8 cellular contexts compared by ENCODE assay signal in the genomic region with DNA sequence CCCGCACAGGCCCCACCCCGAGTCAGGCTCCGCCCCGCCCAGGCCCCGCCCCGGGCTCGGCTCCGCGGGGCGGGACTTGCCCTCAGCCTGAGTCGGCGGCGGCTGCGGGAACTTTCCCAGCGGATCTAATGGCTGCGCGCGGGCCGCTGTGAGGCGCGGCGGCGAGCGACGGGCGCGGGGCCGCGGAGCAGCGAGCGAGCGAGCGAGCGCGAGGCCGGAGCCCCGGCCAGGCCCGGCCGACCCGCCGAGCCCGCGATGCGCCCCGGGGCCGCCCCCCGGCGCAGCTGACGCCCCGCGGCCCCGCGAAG. TPM values are rescaled to one million over a fixed set of nuclear protein-coding genes. Genes with fewer than 3 reads are reported as not detected.
A peak's percentile ranks its signal among the peaks of the same experiment; 100 is the strongest.
DNase-seq lines count a peak whose midpoint lies in the region; ATAC-seq and TF ChIP-seq lines count a peak whose summit lies in the region.

A gene with protein sequence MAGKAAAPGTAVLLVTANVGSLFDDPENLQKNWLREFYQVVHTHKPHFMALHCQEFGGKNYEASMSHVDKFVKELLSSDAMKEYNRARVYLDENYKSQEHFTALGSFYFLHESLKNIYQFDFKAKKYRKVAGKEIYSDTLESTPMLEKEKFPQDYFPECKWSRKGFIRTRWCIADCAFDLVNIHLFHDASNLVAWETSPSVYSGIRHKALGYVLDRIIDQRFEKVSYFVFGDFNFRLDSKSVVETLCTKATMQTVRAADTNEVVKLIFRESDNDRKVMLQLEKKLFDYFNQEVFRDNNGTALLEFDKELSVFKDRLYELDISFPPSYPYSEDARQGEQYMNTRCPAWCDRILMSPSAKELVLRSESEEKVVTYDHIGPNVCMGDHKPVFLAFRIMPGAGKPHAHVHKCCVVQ (plus strand): TSS at position 75 of the 308 bp plus-strand sequence. CDS start 310 bp downstream, outside the sequence.

- peak within 1 kb of the TSS; percentile 100 for H3K4me2 ChIP-seq in BLaER1

- H3K4me1 ChIP-seq in BLaER1 = peaks cover 72% of the 10 kb centered on the region

- ATAC-seq in GM21825 (IDR thresholded peaks at IDR 0.05; ENCODE audit: unreplicated experiment) (no peak), GM18858 (IDR thresholded peaks at IDR 0.05; ENCODE audit: unreplicated experiment) (no peak)
- ATAC-seq in activated CD4-positive, CD25-positive, alpha-beta regulatory T cell treated with anti-CD3 and anti-CD28 coated beads, Interleukin-2, amount 50 U/mL, for 24 hours = no peak

- H3K36me3 ChIP-seq in BLaER1 (0 out of 2 replicates have a peak, but pooled peaks cover 5% of the 10 kb centered on the region), KOPT-K1 (ENCODE audit: insufficient read depth, low read length) (no peaks in the 10 kb centered on the region)

- DNase-seq in dermis blood vessel endothelial cell (no peak), mucosa of gallbladder (ENCODE audit: low spot score) (no peak), GM10266 (ENCODE audit: extremely low spot score) (no peak)

- H3K4me3 ChIP-seq in BLaER1 = peak within 1 kb of the TSS; percentile 90

- H3K9me3 ChIP-seq in BLaER1 = no peaks in the 10 kb centered on the region
- H3K9me3 ChIP-seq in KOPT-K1 (ENCODE audit: insufficient read depth, low read length, poor library complexity, severe bottlenecking) = no peaks in the 10 kb centered on the region

- peak within 1 kb of the TSS; percentile 90 for H3K9ac ChIP-seq in BLaER1

- peak within 1 kb of the TSS; percentile 89 for H3K27ac ChIP-seq in BLaER1
- peak within 1 kb of the TSS; percentile 72 for H3K27ac ChIP-seq in KOPT-K1 (ENCODE audit: low read depth, low read length, poor library complexity, severe bottlenecking)

- H4K20me1 ChIP-seq in BLaER1 = peaks cover 48% of the 10 kb centered on the region

- H3K27me3 ChIP-seq in BLaER1 = no peaks in the 10 kb centered on the region

- no peak for TF ChIP-seq CTCF in GM10266 (IDR thresholded peaks at IDR 0.05; ENCODE audit: control insufficient read depth, insufficient read depth, low read depth, missing control alignments)

RNA-seq across cellular contexts. Expression of the gene that starts here (rescaled TPM):
- total RNA-seq in dermis blood vessel endothelial cell (24.1 and 32.8 TPM in 2 replicates), mucosa of gallbladder (44.4 TPM)
